ENCODE assay signal across 8 cellular contexts in genomic region chr3:44862221-44862637, GRCh38. TPM values are rescaled to one million over a fixed set of nuclear protein-coding genes. Genes with fewer than 3 reads are reported as not detected.
DNase-seq lines count a peak whose midpoint lies in the region; ATAC-seq and TF ChIP-seq lines count a peak whose summit lies in the region.

No MANE protein-coding gene starts in this region.

- TF ChIP-seq CTCF in astrocyte of the cerebellum (IDR thresholded peaks at IDR 0.05; ENCODE audit: low read depth, low read length, missing control alignments) (no peak), left lung (IDR thresholded peaks at IDR 0.05) (no peak)

- H3K27ac ChIP-seq in left lung (peak overlapping the region; percentile 88 to 92), stomach smooth muscle (ENCODE audit: low read length) (peak overlapping the region; percentile 60)

- DNase-seq in NCI-H1417 (lab: John Stamatoyannopoulos, UW) (peak; percentile 4 to 57 (median 46)), NCI-H1417 treated with DMSO at 0.1 percent for 48 hours (lab: John Stamatoyannopoulos, UW) (no peak), H7 (no peak), M059J (ENCODE audit: low read depth) (peak; percentile 37), astrocyte of the cerebellum (ENCODE audit: low read depth) (no peak), left lung (no peak), DMS153 (lab: John Stamatoyannopoulos, UW) (no peak)

- ATAC-seq in left lung, result no peak

- peak overlapping the region; percentile 87 to 89 for H3K9ac ChIP-seq in stomach smooth muscle (ENCODE audit: low read length in 2 of 2)

- intact Hi-C loops in left lung (cut with DNase I), result no loop called here

- in situ Hi-C loops in astrocyte of the cerebellum (cut with HindIII; ENCODE audit: low sequenced_read_pairs), result no loop called here

- H3K9me3 ChIP-seq in left lung, result peaks cover 0 to 1% of the 10 kb centered on the region in 2 donors
- no peaks in the 10 kb centered on the region for H3K9me3 ChIP-seq in stomach smooth muscle (ENCODE audit: control insufficient read depth in 2 of 2, low read length in 2 of 2)

- peaks cover 3 to 14% of the 10 kb centered on the region in 2 donors for H3K4me1 ChIP-seq in left lung
- H3K4me1 ChIP-seq in stomach smooth muscle (ENCODE audit: control insufficient read depth, insufficient read depth, low read length), result peaks cover 21% of the 10 kb centered on the region

- H3K4me3 ChIP-seq in H7 (ENCODE audit: insufficient read depth, low read depth, low read length), result peak overlapping the region; percentile 68
- H3K4me3 ChIP-seq in astrocyte of the cerebellum (ENCODE audit: low read depth, low read length), result peak overlapping the region; percentile 64
- H3K4me3 ChIP-seq in left lung, result peak overlapping the region; percentile 56 to 73
- H3K4me3 ChIP-seq in stomach smooth muscle (ENCODE audit: low read length in 2 of 2), result peak overlapping the region; percentile 84 to 86

- H3K27me3 ChIP-seq in H7 (ENCODE audit: control insufficient read depth, insufficient read depth, low read length) (no peaks in the 10 kb centered on the region), left lung (no peaks in the 10 kb centered on the region), stomach smooth muscle (ENCODE audit: control insufficient read depth in 1 of 2, insufficient read depth in 2 of 2, low read length in 2 of 2) (no peaks in the 10 kb centered on the region)

- H3K36me3 ChIP-seq in H7 (replicated peaks; ENCODE audit: control insufficient read depth, insufficient read depth, low read length) (no peaks in the 10 kb centered on the region), left lung (no peaks in the 10 kb centered on the region), stomach smooth muscle (ENCODE audit: control insufficient read depth in 2 of 2, insufficient read depth in 2 of 2, low read length in 2 of 2) (peaks cover 0 to 4% of the 10 kb centered on the region in 2 donors)

RNA-seq across cellular contexts. Expression of gene TMEM42, which starts 0.5 kb away (rescaled TPM):
- total RNA-seq in H7 (2014; rRNA removed; shearing (Covaris generic)), result 16.0 and 20.4 TPM in 2 replicates
- total RNA-seq in M059J (2014; rRNA removed; shearing (Covaris generic)), result 9.4 and 10.6 TPM in 2 replicates
- total RNA-seq in left lung, result 10 to 100 TPM; 14.2 to 18.4 TPM

RNA-seq across cellular contexts. Expression of gene TGM4, which starts 12.2 kb away (rescaled TPM):
- 0.11 TPM in 1 of 2 replicates, not detected in the other for total RNA-seq in H7 (2014; rRNA removed; shearing (Covaris generic))
- not detected in 2 replicates for total RNA-seq in M059J (2014; rRNA removed; shearing (Covaris generic))
- total RNA-seq in left lung, result not detected

Comparison
In these comparisons a context has a peak if more than half of its experiments do, and no peak if none do; other contexts are left out.
1. DNase-seq: peak in NCI-H1417 (3 of 3) and M059J (single experiment); none in NCI-H1417 treated with DMSO at 0.1 percent for 48 hours (single experiment), H7 (single experiment), astrocyte of the cerebellum (single experiment), left lung (0 of 2) and DMS153 (single experiment).
2. Peak in every context shown above with its lines, with median percentiles within 50 percentile points of each other: H3K4me3 ChIP-seq.